ENCODE assay signal across 24 cellular contexts in the genomic region with DNA sequence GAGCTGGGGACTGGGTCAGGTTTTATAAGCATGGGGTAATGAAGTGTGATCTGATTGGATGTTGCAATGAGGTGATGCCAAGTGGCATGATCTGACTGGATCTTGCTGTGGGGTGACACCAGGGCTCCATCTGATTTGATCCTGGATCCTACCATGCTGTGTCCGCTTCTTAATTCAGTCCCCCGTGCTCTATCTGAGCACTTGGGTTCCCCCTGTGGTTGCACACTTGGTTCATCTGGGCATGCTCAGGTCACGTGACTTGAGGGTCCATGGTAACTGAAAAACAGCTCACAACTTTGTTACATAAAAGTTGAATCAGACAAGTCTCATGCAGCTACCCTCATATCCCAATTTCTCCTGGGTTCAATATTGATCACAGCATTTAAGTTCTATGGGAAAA.
"Had no signal": no experiment of that assay in that cellular context is flagged by ENCODE, and none has a peak within 500 bp of the region (broad histone marks: within the 10 kb centered on the region; RNA-seq: fewer than 3 reads in every experiment).

No MANE protein-coding gene starts in this region.

- H3K36me3 Mint-ChIP-seq: memory B cell, mesothelial cell of epicardium, natural killer cell had no signal

- H3K36me3 ChIP-seq: left ventricle myocardium inferior, lower lobe of right lung, right atrium auricular region, stomach, thoracic aorta, transverse colon had no signal

- H3K4me1 ChIP-seq: foreskin keratinocyte, left ventricle myocardium inferior, lower lobe of right lung, right atrium auricular region, stomach, transverse colon had no signal

- H3K4me3 ChIP-seq: hepatocyte, left ventricle myocardium inferior, lower lobe of right lung, right atrium auricular region, stomach, thoracic aorta, transverse colon had no signal

- H3K4me1 Mint-ChIP-seq: endodermal cell, memory B cell, mesothelial cell of epicardium, neural crest cell had no signal

- DNase-seq: dermis blood vessel endothelial cell; effector CD4-positive, alpha-beta T cell; endodermal cell; erythroblast; foreskin keratinocyte; kidney; left cardiac atrium; left ventricle myocardium inferior; lower lobe of right lung; natural killer cell; posterior cingulate gyrus; small intestine; stimulated activated CD4-positive, alpha-beta T cell treated with anti-CD3 and anti-CD28 coated beads, Interleukin-12 subunit alpha, Interleukin-12 subunit beta, amount 100 ng/mL, for 4 hours; stimulated activated naive CD4-positive, alpha-beta T cell; stomach; substantia nigra; transverse colon had no signal

- H3K27me3 Mint-ChIP-seq: memory B cell had no signal

- H3K27ac Mint-ChIP-seq: endodermal cell, memory B cell, mesothelial cell of epicardium, natural killer cell had no signal

- H3K27ac ChIP-seq: foreskin keratinocyte, hepatocyte, left ventricle myocardium inferior, lower lobe of right lung, right atrium auricular region, stomach, thoracic aorta, transverse colon had no signal

- FAIRE-seq: endothelial cell of umbilical vein, kidney, small intestine had no signal

- H3K9me3 Mint-ChIP-seq: endodermal cell, memory B cell, natural killer cell had no signal

- H3K9me3 ChIP-seq: left ventricle myocardium inferior, lower lobe of right lung, right atrium auricular region, stomach, thoracic aorta, transverse colon had no signal

- H3K27me3 ChIP-seq: foreskin keratinocyte, hepatocyte, right atrium auricular region, stomach, transverse colon had no signal

- H3K4me3 Mint-ChIP-seq: endodermal cell, memory B cell, mesothelial cell of epicardium, natural killer cell, neural crest cell had no signal

- ATAC-seq: foreskin keratinocyte, left cardiac atrium, lower lobe of right lung had no signal
